In genomic region chr6:42928748-42929087, GRCh38 we compare ENCODE assay signal across 9 cellular contexts. TPM values are rescaled to one million over a fixed set of nuclear protein-coding genes. Genes with fewer than 3 reads are reported as not detected.
DNase-seq lines count a peak whose midpoint lies in the region; FAIRE-seq and TF ChIP-seq lines count a peak whose summit lies in the region.
"Had no signal": no experiment of that assay in that cellular context is flagged by ENCODE, and none has a peak within 500 bp of the region (broad histone marks: within the 10 kb centered on the region; RNA-seq: fewer than 3 reads in every experiment).

No MANE protein-coding gene starts in this region.

- H3K4me3 Mint-ChIP-seq in T-helper 2 cell treated with Interferon-gamma antibody and Interleukin-4, amounts not matched to agents 5 μg/mL and 100 μg/mL, for 36 hours = peak overlapping the region; percentile 98

- 3% methylated on average over 4 of the region's 6 CpGs for WGBS in HUES64
- 0 to 2% (median 0%) methylated on average over 6 of the region's 6 CpGs for WGBS in adrenal gland, 4 donors
- under 1% methylated on average over 6 of the region's 6 CpGs for WGBS in suprapubic skin

- TF ChIP-seq POLR2A in adrenal gland (IDR thresholded peaks at IDR 0.05) (no peak), suprapubic skin (IDR thresholded peaks at IDR 0.05) (no peak)

- H3K27ac ChIP-seq in HUES64 (ENCODE audit: low read depth, low read length) = peak overlapping the region; percentile 95
- peak overlapping the region; percentile 75 to 96 (median 89) for H3K27ac ChIP-seq in adrenal gland
- peak overlapping the region; percentile 87 to 94 for H3K27ac ChIP-seq in kidney (ENCODE audit: low read depth in 2 of 2, low read length in 2 of 2)
- peak overlapping the region; percentile 94 for H3K27ac ChIP-seq in suprapubic skin

- H3K9me3 Mint-ChIP-seq in T-helper 2 cell treated with Interferon-gamma antibody and Interleukin-4, amounts not matched to agents 5 μg/mL and 100 μg/mL, for 36 hours = no peaks in the 10 kb centered on the region

- H3K27me3 Mint-ChIP-seq in T-helper 2 cell treated with Interferon-gamma antibody and Interleukin-4, amounts not matched to agents 5 μg/mL and 100 μg/mL, for 36 hours (ENCODE audit: low read depth) = no peaks in the 10 kb centered on the region

- DNase-seq in T-helper 2 cell treated with Interferon-gamma antibody and Interleukin-4, amounts not matched to agents 5 μg/mL and 100 μg/mL, for 36 hours (ENCODE audit: low spot score) = no peak
- DNase-seq in T-helper 2 cell = no peak
- peak in 1 of 7 donors; percentile 60 for DNase-seq in adrenal gland
- DNase-seq in kidney = no peak
- DNase-seq in suprapubic skin (ENCODE audit: low spot score in 2 of 2) = no peak
- no peak for DNase-seq in HT-29 (ENCODE audit: low spot score)
- DNase-seq in stimulated activated CD8-positive, alpha-beta memory T cell treated with anti-CD3 and anti-CD28 coated beads, Interleukin-4, amount 100 ng/mL, for 48 hours = no peak

- peak overlapping the region; percentile 81 for H3K9ac ChIP-seq in HUES64 (ENCODE audit: low read depth, low read length)
- H3K9ac ChIP-seq in kidney (ENCODE audit: low read length in 2 of 2) = peak overlapping the region; percentile 18 to 83

- H3K4me3 ChIP-seq in HUES64 (ENCODE audit: low read length) (peak overlapping the region; percentile 64), adrenal gland (peak overlapping the region in 2 of 4 donors; percentile 78 to 79), kidney (ENCODE audit: low read length in 2 of 2) (peak overlapping the region; percentile 85 to 88), suprapubic skin (peak overlapping the region; percentile 91)

- no peak for TF ChIP-seq EP300 in suprapubic skin (IDR thresholded peaks at IDR 0.05)

- no peak for TF ChIP-seq CTCF in adrenal gland (IDR thresholded peaks at IDR 0.05)
- TF ChIP-seq CTCF in kidney (IDR thresholded peaks at IDR 0.05; ENCODE audit: borderline replicate concordance, extremely low read depth, insufficient read depth) = no peak
- TF ChIP-seq CTCF in suprapubic skin (IDR thresholded peaks at IDR 0.05) = no peak

- no peak for FAIRE-seq in kidney (lab: Jason Lieb, UNC)

- H3K4me1 Mint-ChIP-seq in T-helper 2 cell treated with Interferon-gamma antibody and Interleukin-4, amounts not matched to agents 5 μg/mL and 100 μg/mL, for 36 hours (ENCODE audit: low read depth) = peaks cover 35% of the 10 kb centered on the region

- H3K27me3 ChIP-seq in HUES64 (ENCODE audit: insufficient read depth, low read length) = no peaks in the 10 kb centered on the region
- H3K27me3 ChIP-seq in adrenal gland = no peaks in the 10 kb centered on the region
- H3K27me3 ChIP-seq in suprapubic skin = peaks cover 5% of the 10 kb centered on the region

- H3K9me3 ChIP-seq in HUES64 (ENCODE audit: insufficient read depth, low read depth, low read length) (no peaks in the 10 kb centered on the region), adrenal gland (replicated peaks in 1 of 3) (no peaks in the 10 kb centered on the region), kidney (ENCODE audit: control insufficient read depth in 1 of 2, low read length in 2 of 2) (no peaks in the 10 kb centered on the region), suprapubic skin (no peaks in the 10 kb centered on the region)

- intact Hi-C loops in adrenal gland (cut with DNase I) (no loop called here), kidney (cut with DNase I) (no loop called here)

- peaks cover 23% of the 10 kb centered on the region for H3K36me3 Mint-ChIP-seq in T-helper 2 cell treated with Interferon-gamma antibody and Interleukin-4, amounts not matched to agents 5 μg/mL and 100 μg/mL, for 36 hours (ENCODE audit: low read depth)

- peaks cover 18% of the 10 kb centered on the region for H3K36me3 ChIP-seq in HUES64 (ENCODE audit: insufficient read depth, low read length)
- no peaks in the 10 kb centered on the region for H3K36me3 ChIP-seq in adrenal gland (replicated peaks in 1 of 2)
- no peaks in the 10 kb centered on the region for H3K36me3 ChIP-seq in kidney (ENCODE audit: control insufficient read depth in 1 of 2, insufficient read depth in 2 of 2, low read length in 2 of 2)
- H3K36me3 ChIP-seq in suprapubic skin = no peaks in the 10 kb centered on the region

- peak overlapping the region; percentile 99 for H3K27ac Mint-ChIP-seq in T-helper 2 cell treated with Interferon-gamma antibody and Interleukin-4, amounts not matched to agents 5 μg/mL and 100 μg/mL, for 36 hours

- H3K4me1 ChIP-seq in HUES64 (ENCODE audit: insufficient read depth, low read length) (no peaks in the 10 kb centered on the region), adrenal gland (replicated peaks in 1 of 2) (peaks cover 13 to 44% of the 10 kb centered on the region in 2 donors), kidney (ENCODE audit: control insufficient read depth in 1 of 2, insufficient read depth in 1 of 2, low read depth in 1 of 2, low read length in 2 of 2) (peaks cover 6 to 7% of the 10 kb centered on the region in 2 donors), suprapubic skin (peaks cover 41% of the 10 kb centered on the region)

RNA-seq across cellular contexts. Expression of gene CNPY3, which starts 0.6 kb away (rescaled TPM):
- 52.7 TPM for polyA plus RNA-seq in HUES64 (2013, experiment 1 of 2)
- polyA plus RNA-seq in HUES64 (2013, experiment 2 of 2) = 58.8 TPM
- 10 to 100 TPM; 26.8 to 59.7 (median 41.3) TPM for total RNA-seq in adrenal gland
- polyA plus RNA-seq in adrenal gland = 10 to 100 TPM; 22.4 to 53.5 (median 48.2) TPM
- 49.9 TPM for total RNA-seq in kidney
- polyA plus RNA-seq in kidney (ENCODE audit: insufficient read depth, low read depth, low replicate concordance) = 40.1 TPM
- 10 to 100 TPM; 19.0 to 26.4 (median 23.2) TPM for total RNA-seq in suprapubic skin
- total RNA-seq in HT-29 (2014; rRNA removed; shearing (Covaris generic)) = 50.2 and 54.5 TPM in 2 replicates

RNA-seq across cellular contexts. Expression of gene PTCRA, which starts 12.9 kb away (rescaled TPM):
- not detected for polyA plus RNA-seq in HUES64 (2013, experiment 1 of 2)
- not detected for polyA plus RNA-seq in HUES64 (2013, experiment 2 of 2)
- under 1 TPM in 1 of 8 donors, not detected in 7; 0.34 TPM for total RNA-seq in adrenal gland
- not detected for polyA plus RNA-seq in adrenal gland
- total RNA-seq in kidney = not detected
- polyA plus RNA-seq in kidney (ENCODE audit: insufficient read depth, low read depth, low replicate concordance) = not detected
- total RNA-seq in suprapubic skin = not detected
- not detected in 2 replicates for total RNA-seq in HT-29 (2014; rRNA removed; shearing (Covaris generic))
- total RNA-seq: dermis microvascular lymphatic vessel endothelial cell had no signal

RNA-seq across cellular contexts. Expression of gene GNMT, which starts 31.8 kb away (rescaled TPM):
- polyA plus RNA-seq in HUES64 (2013, experiment 1 of 2) = 1.00 TPM
- polyA plus RNA-seq in HUES64 (2013, experiment 2 of 2) = 0.89 TPM
- total RNA-seq in adrenal gland = under 1 TPM in 4 of 8 donors, not detected in 4; 0.39 to 0.65 (median 0.53) TPM
- 1 to 10 TPM in 2 of 3 donors, under 1 TPM in 1; 0.29 to 4.4 (median 1.1) TPM for polyA plus RNA-seq in adrenal gland
- total RNA-seq in kidney = 0.54 TPM
- 1.9 TPM for polyA plus RNA-seq in kidney (ENCODE audit: insufficient read depth, low read depth, low replicate concordance)
- 1 to 10 TPM in 1 of 4 donors, under 1 TPM in 1, not detected in 2; 0.79 to 3.7 TPM for total RNA-seq in suprapubic skin
- not detected in 2 replicates for total RNA-seq in HT-29 (2014; rRNA removed; shearing (Covaris generic))

RNA-seq across cellular contexts. Expression of gene RPL7L1, which starts 49.3 kb away (rescaled TPM):
- 83.3 TPM for polyA plus RNA-seq in HUES64 (2013, experiment 1 of 2)
- 84.5 TPM for polyA plus RNA-seq in HUES64 (2013, experiment 2 of 2)
- total RNA-seq in adrenal gland = 100 to 1,000 TPM in 2 of 8 donors, 10 to 100 TPM in 6; 90.2 to 130 (median 94.1) TPM
- polyA plus RNA-seq in adrenal gland = 100 to 1,000 TPM in 1 of 3 donors, 10 to 100 TPM in 2; 33.3 to 106 (median 47.2) TPM
- 80.7 TPM for total RNA-seq in kidney
- polyA plus RNA-seq in kidney (ENCODE audit: insufficient read depth, low read depth, low replicate concordance) = 47.0 TPM
- total RNA-seq in suprapubic skin = 100 to 1,000 TPM in 1 of 4 donors, 10 to 100 TPM in 3; 76.8 to 112 (median 86.4) TPM
- total RNA-seq in HT-29 (2014; rRNA removed; shearing (Covaris generic)) = 63.6 and 67.1 TPM in 2 replicates

RNA-seq across cellular contexts. Expression of gene PEX6, which starts 50.3 kb away (rescaled TPM):
- polyA plus RNA-seq in HUES64 (2013, experiment 1 of 2) = 2.4 TPM
- 3.4 TPM for polyA plus RNA-seq in HUES64 (2013, experiment 2 of 2)
- total RNA-seq in adrenal gland (10 to 100 TPM; 21.5 to 63.9 (median 35.5) TPM), kidney (22.6 TPM), suprapubic skin (10 to 100 TPM; 18.6 to 48.0 (median 22.8) TPM)
- polyA plus RNA-seq in adrenal gland (10 to 100 TPM in 2 of 3 donors, 1 to 10 TPM in 1; 7.4 to 41.7 (median 22.7) TPM), kidney (ENCODE audit: insufficient read depth, low read depth, low replicate concordance) (18.0 TPM)
- total RNA-seq in HT-29 (2014; rRNA removed; shearing (Covaris generic)) = 40.9 and 50.5 TPM in 2 replicates
